ENCODE assay signal across 26 cellular contexts in genomic region chrY:7807511-7807860, GRCh38.
"Had no signal": no experiment of that assay in that cellular context is flagged by ENCODE, and none has a peak within 500 bp of the region (broad histone marks: within the 10 kb centered on the region; RNA-seq: fewer than 3 reads in every experiment).

No MANE protein-coding gene starts in this region.

- H3K36me3 ChIP-seq: breast epithelium, heart right ventricle, left lung, lower lobe of right lung, sigmoid colon, suprapubic skin, tibial nerve had no signal

- DNase-seq: activated CD4-positive, alpha-beta T cell treated with anti-CD3 and anti-CD28 coated beads for 1 hour; activated CD4-positive, alpha-beta T cell treated with anti-CD3 and anti-CD28 coated beads, Interleukin-2, amount 50 U/mL, for 1 hour; activated CD8-positive, alpha-beta T cell treated with anti-CD3 and anti-CD28 coated beads for 36 hours; activated naive CD4-positive, alpha-beta T cell; activated T-cell treated with anti-CD3 and anti-CD28 coated beads, Interleukin-2, amount 50 U/mL, for 4 hours; effector CD8-positive, alpha-beta T cell; erythroblast; heart right ventricle; left lung; lower lobe of right lung; naive thymus-derived CD8-positive, alpha-beta T cell; occipital lobe; psoas muscle; sigmoid colon; stimulated activated CD4-positive, alpha-beta T cell treated with anti-CD3 and anti-CD28 coated beads, Interleukin-15, amount 100 ng/mL, for 24 hours; stimulated activated CD4-positive, alpha-beta T cell treated with anti-CD3 and anti-CD28 coated beads, Interleukin-2, amount 100 ng/mL, for 24 hours; stimulated activated naive CD4-positive, alpha-beta T cell; T-helper 2 cell had no signal

- H3K9ac ChIP-seq: parathyroid adenoma had no signal

- H3K4me3 Mint-ChIP-seq: activated CD8-positive, alpha-beta T cell treated with anti-CD3 and anti-CD28 coated beads for 36 hours; activated T-cell treated with anti-CD3 and anti-CD28 coated beads, Interleukin-2, amount 50 U/mL, for 4 hours; central memory CD8-positive, alpha-beta T cell; naive thymus-derived CD8-positive, alpha-beta T cell; neural crest cell; WTC11 had no signal

- H3K27me3 Mint-ChIP-seq: activated CD8-positive, alpha-beta T cell treated with anti-CD3 and anti-CD28 coated beads for 36 hours; naive thymus-derived CD8-positive, alpha-beta T cell had no signal

- H3K79me2 ChIP-seq: parathyroid adenoma had no signal

- H3K27me3 ChIP-seq: breast epithelium, heart right ventricle, left lung, sigmoid colon, suprapubic skin, tibial nerve had no signal

- ATAC-seq: activated T-cell treated with anti-CD3 and anti-CD28 coated beads, Interleukin-2, amount 50 U/mL, for 4 hours; heart right ventricle; left lung; lower lobe of right lung; naive thymus-derived CD8-positive, alpha-beta T cell; psoas muscle; WTC11 had no signal

- H2AFZ ChIP-seq: parathyroid adenoma had no signal

- H3K36me3 Mint-ChIP-seq: activated naive CD4-positive, alpha-beta T cell treated with anti-CD3 and anti-CD28 coated beads, Interleukin-2, amount 50 U/mL, for 72 hours; naive thymus-derived CD8-positive, alpha-beta T cell; WTC11 had no signal

- H3K27ac Mint-ChIP-seq: activated CD8-positive, alpha-beta T cell treated with anti-CD3 and anti-CD28 coated beads for 36 hours; activated naive CD4-positive, alpha-beta T cell treated with anti-CD3 and anti-CD28 coated beads, Interleukin-2, amount 50 U/mL, for 72 hours; naive thymus-derived CD8-positive, alpha-beta T cell; WTC11 had no signal

- H3K27ac ChIP-seq: breast epithelium, heart right ventricle, lower lobe of right lung, parathyroid adenoma, psoas muscle, sigmoid colon, suprapubic skin, tibial nerve had no signal

- H3K4me3 ChIP-seq: breast epithelium, heart right ventricle, left lung, lower lobe of right lung, psoas muscle, sigmoid colon, suprapubic skin, tibial nerve had no signal

- H3K9me3 ChIP-seq: breast epithelium, heart right ventricle, left lung, lower lobe of right lung, psoas muscle, sigmoid colon, suprapubic skin, tibial nerve had no signal

- H3K4me1 Mint-ChIP-seq: central memory CD8-positive, alpha-beta T cell; naive thymus-derived CD8-positive, alpha-beta T cell; neural crest cell; WTC11 had no signal

- H3K9me3 Mint-ChIP-seq: activated CD8-positive, alpha-beta T cell treated with anti-CD3 and anti-CD28 coated beads for 36 hours; activated naive CD4-positive, alpha-beta T cell treated with anti-CD3 and anti-CD28 coated beads, Interleukin-2, amount 50 U/mL, for 72 hours; activated T-cell treated with anti-CD3 and anti-CD28 coated beads, Interleukin-2, amount 50 U/mL, for 4 hours; central memory CD8-positive, alpha-beta T cell; naive thymus-derived CD8-positive, alpha-beta T cell; neural crest cell; WTC11 had no signal

- H3K4me1 ChIP-seq: breast epithelium, heart right ventricle, left lung, lower lobe of right lung, parathyroid adenoma, psoas muscle, sigmoid colon, suprapubic skin, tibial nerve had no signal
